19 cellular contexts compared by ENCODE assay signal in genomic region chr1:15944308-15945010, GRCh38. TPM values are rescaled to one million over a fixed set of nuclear protein-coding genes. Genes with fewer than 3 reads are reported as not detected.
"Had no signal": no experiment of that assay in that cellular context is flagged by ENCODE, and none has a peak within 500 bp of the region (broad histone marks: within the 10 kb centered on the region; RNA-seq: fewer than 3 reads in every experiment).

No MANE protein-coding gene starts in this region.

- DNase-seq: activated B cell treated with CpG ODN at 0.5 μM for 24 hours; activated CD4-positive, alpha-beta T cell treated with anti-CD3 and anti-CD28 coated beads for 48 hours; activated CD8-positive, alpha-beta T cell treated with anti-CD3 and anti-CD28 coated beads for 36 hours; activated effector memory CD4-positive, alpha-beta T cell treated with Interleukin-2 at 50 U/mL for 16 hours; esophagus squamous epithelium; glutamatergic neuron; hypothalamus; kidney glomerular epithelial cell; mesendoderm; natural killer cell; stimulated activated CD4-positive, alpha-beta T cell treated with anti-CD3 and anti-CD28 coated beads, Interleukin-4, amount 100 ng/mL, for 4 hours; T-helper 2 cell; upper lobe of right lung had no signal

- H3K27ac ChIP-seq: esophagus squamous epithelium, thoracic aorta, upper lobe of right lung had no signal

- FAIRE-seq: colon, TTC549 had no signal

RNA-seq across cellular contexts. Expression of gene SRARP, which starts 59.6 kb away (rescaled TPM):
- total RNA-seq: activated B cell treated with CpG ODN at 0.5 μM for 24 hours; activated CD8-positive, alpha-beta T cell treated with anti-CD3 and anti-CD28 coated beads for 36 hours; activated naive CD4-positive, alpha-beta T cell treated with anti-CD3 and anti-CD28 coated beads, Interleukin-2, amount 50 U/mL, for 72 hours; esophagus squamous epithelium; fibroblast of villous mesenchyme; liver; natural killer cell; thoracic aorta; upper lobe of right lung had no signal
